In the genomic region with DNA sequence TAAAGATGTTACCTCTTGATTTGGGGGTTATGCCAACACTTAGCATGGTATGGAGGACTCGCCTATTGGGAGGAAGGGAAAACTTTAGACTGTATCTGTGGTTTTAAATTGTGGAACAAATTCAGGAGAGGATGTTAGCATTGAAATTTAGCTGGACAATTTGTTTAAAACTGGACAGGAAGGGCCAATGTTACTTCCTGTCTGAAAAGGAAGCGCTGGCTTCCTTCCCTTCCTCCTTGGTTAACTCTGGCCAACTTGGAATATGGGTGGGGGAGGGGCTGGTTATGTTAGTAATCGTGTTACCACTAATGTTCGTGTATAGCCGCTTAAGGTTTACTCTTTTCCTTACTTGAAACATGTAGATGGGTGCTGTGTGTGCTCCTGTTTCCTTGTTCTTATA, we compare ENCODE assay signal across 13 cellular contexts. TPM values are rescaled to one million over a fixed set of nuclear protein-coding genes. Genes with fewer than 3 reads are reported as not detected.
DNase-seq lines count a peak whose midpoint lies in the region; ATAC-seq, FAIRE-seq and TF ChIP-seq lines count a peak whose summit lies in the region.
"Had no signal": no experiment of that assay in that cellular context is flagged by ENCODE, and none has a peak within 500 bp of the region (broad histone marks: within the 10 kb centered on the region; RNA-seq: fewer than 3 reads in every experiment).

No MANE protein-coding gene starts in this region.

- no peaks in the 10 kb centered on the region for H3K9me3 ChIP-seq in esophagus (ENCODE audit: control insufficient read depth in 2 of 2, insufficient read depth in 1 of 2, low read depth in 1 of 2, low read length in 1 of 2)
- H3K9me3 ChIP-seq in upper lobe of left lung = no peaks in the 10 kb centered on the region

- H3K36me3 ChIP-seq in esophagus (ENCODE audit: control insufficient read depth in 2 of 2, insufficient read depth in 2 of 2, low read length in 1 of 2) = no peaks in the 10 kb centered on the region
- no peaks in the 10 kb centered on the region for H3K36me3 ChIP-seq in upper lobe of left lung

- in situ Hi-C loops in GM13977 (cut with MboI; ENCODE audit: low pct_unique_long_range_greater_than_20kb, low sequenced_read_pairs, unreplicated experiment) = no loop called here

- TF ChIP-seq EP300 in upper lobe of left lung (IDR thresholded peaks at IDR 0.05) = peak in 1 of 4 donors; percentile 43

- peaks cover 6 to 10% of the 10 kb centered on the region in 2 donors for H3K4me1 ChIP-seq in esophagus (ENCODE audit: control insufficient read depth in 2 of 2, insufficient read depth in 2 of 2, low read length in 1 of 2)
- H3K4me1 ChIP-seq in upper lobe of left lung = peaks cover 78 to 100% (median 90%) of the 10 kb centered on the region in 4 donors

- no peak for TF ChIP-seq POLR2A in upper lobe of left lung (IDR thresholded peaks at IDR 0.05)

- H3K27me3 ChIP-seq in esophagus (ENCODE audit: control insufficient read depth in 1 of 2, insufficient read depth in 2 of 2, low read length in 2 of 2) = no peaks in the 10 kb centered on the region
- no peaks in the 10 kb centered on the region for H3K27me3 ChIP-seq in upper lobe of left lung

- peak overlapping the region; percentile 98 to 99 (median 98) for H3K27ac Mint-ChIP-seq in nephron
- H3K27ac Mint-ChIP-seq: activated T-cell treated with anti-CD3 and anti-CD28 coated beads, Interleukin-2, amount 50 U/mL, for 72 hours had no signal

- H3K27ac ChIP-seq in esophagus (ENCODE audit: low read depth in 2 of 2, low read length in 1 of 2) (peak overlapping the region; percentile 87 to 89), upper lobe of left lung (peak overlapping the region; percentile 84 to 93 (median 87))

- 45 to 49% methylated on average over 5 of the region's 5 CpGs for WGBS in esophagus, 2 donors
- 24 to 26% methylated on average over 5 of the region's 5 CpGs for WGBS in upper lobe of left lung, 2 donors

- H3K4me1 Mint-ChIP-seq in nephron = peaks cover 80% of the 10 kb centered on the region

- no peaks in the 10 kb centered on the region for H3K9me3 Mint-ChIP-seq in nephron
- H3K9me3 Mint-ChIP-seq: activated T-cell treated with anti-CD3 and anti-CD28 coated beads, Interleukin-2, amount 50 U/mL, for 72 hours; T-cell had no signal

- H3K27me3 Mint-ChIP-seq in nephron (ENCODE audit: low read depth) = no peaks in the 10 kb centered on the region
- H3K27me3 Mint-ChIP-seq: T-cell had no signal

- H3K36me3 Mint-ChIP-seq in nephron (ENCODE audit: low read depth) = peaks cover 16% of the 10 kb centered on the region

- FAIRE-seq in HTR-8/SVneo (lab: Jason Lieb, UNC) = no peak
- FAIRE-seq: A204.1 had no signal

- no peak for ATAC-seq in upper lobe of left lung (ENCODE audit: low FRiP score in 2 of 2)
- ATAC-seq: activated T-cell treated with anti-CD3 and anti-CD28 coated beads, Interleukin-2, amount 50 U/mL, for 72 hours; T-cell had no signal

- DNase-seq in NCI-H82 (lab: John Stamatoyannopoulos, UW) = peak; percentile 63
- DNase-seq in NCI-H82 treated with DMSO at 0.1 percent for 48 hours (lab: John Stamatoyannopoulos, UW; ENCODE audit: unreplicated experiment) = no peak
- no peak for DNase-seq in upper lobe of left lung
- DNase-seq in activated CD8-positive, alpha-beta memory T cell treated with anti-CD3 and anti-CD28 coated beads, Interleukin-2, amount 50 U/mL, for 4 hours = no peak
- no peak for DNase-seq in GM13977 (ENCODE audit: low spot score)
- DNase-seq in HTR-8/SVneo (ENCODE audit: insufficient read length, low spot score) = no peak
- DNase-seq: activated T-cell treated with anti-CD3 and anti-CD28 coated beads, Interleukin-2, amount 50 U/mL, for 72 hours; effector CD4-positive, alpha-beta T cell; NCI-H187 treated with DMSO at 0.1 percent for 48 hours; T-cell had no signal

- H3K4me3 ChIP-seq in esophagus (ENCODE audit: low read depth in 1 of 2, low read length in 2 of 2) (no peak overlapping the region), upper lobe of left lung (peak overlapping the region in 2 of 4 donors; percentile 24)

- peak overlapping the region; percentile 51 to 79 (median 73) for H3K4me3 Mint-ChIP-seq in nephron
- H3K4me3 Mint-ChIP-seq: activated T-cell treated with anti-CD3 and anti-CD28 coated beads, Interleukin-2, amount 50 U/mL, for 72 hours; T-cell had no signal

- TF ChIP-seq CTCF in nephron (IDR thresholded peaks at IDR 0.05; ENCODE audit: unreplicated experiment in 3 of 3) (no peak), upper lobe of left lung (IDR thresholded peaks at IDR 0.05) (no peak), GM13977 (IDR thresholded peaks at IDR 0.05; ENCODE audit: extremely low read depth, insufficient read depth, missing control alignments) (no peak)

RNA-seq across cellular contexts. Expression of a gene that starts 13.9 kb away (rescaled TPM):
- polyA plus RNA-seq in esophagus = 100 to 1,000 TPM in 1 of 2 donors, 10 to 100 TPM in 1; 89.7 to 125 TPM
- 100 to 1,000 TPM; 136 to 232 (median 214) TPM for total RNA-seq in upper lobe of left lung

RNA-seq across cellular contexts. Expression of a gene that starts 23.9 kb away (rescaled TPM):
- polyA plus RNA-seq in esophagus = under 1 TPM in 1 of 2 donors, not detected in 1; 0.02 TPM
- total RNA-seq in upper lobe of left lung = not detected
- total RNA-seq: activated T-cell treated with anti-CD3 and anti-CD28 coated beads, Interleukin-2, amount 50 U/mL, for 72 hours had no signal

RNA-seq across cellular contexts. Expression of a gene that starts 34.2 kb away (rescaled TPM):
- 100 to 1,000 TPM in 1 of 2 donors, 10 to 100 TPM in 1; 87.4 to 115 TPM for polyA plus RNA-seq in esophagus
- total RNA-seq in upper lobe of left lung = 100 to 1,000 TPM in 5 of 6 donors, 10 to 100 TPM in 1; 56.6 to 138 (median 120) TPM
